ENCODE assay signal across 11 cellular contexts in the genomic region with DNA sequence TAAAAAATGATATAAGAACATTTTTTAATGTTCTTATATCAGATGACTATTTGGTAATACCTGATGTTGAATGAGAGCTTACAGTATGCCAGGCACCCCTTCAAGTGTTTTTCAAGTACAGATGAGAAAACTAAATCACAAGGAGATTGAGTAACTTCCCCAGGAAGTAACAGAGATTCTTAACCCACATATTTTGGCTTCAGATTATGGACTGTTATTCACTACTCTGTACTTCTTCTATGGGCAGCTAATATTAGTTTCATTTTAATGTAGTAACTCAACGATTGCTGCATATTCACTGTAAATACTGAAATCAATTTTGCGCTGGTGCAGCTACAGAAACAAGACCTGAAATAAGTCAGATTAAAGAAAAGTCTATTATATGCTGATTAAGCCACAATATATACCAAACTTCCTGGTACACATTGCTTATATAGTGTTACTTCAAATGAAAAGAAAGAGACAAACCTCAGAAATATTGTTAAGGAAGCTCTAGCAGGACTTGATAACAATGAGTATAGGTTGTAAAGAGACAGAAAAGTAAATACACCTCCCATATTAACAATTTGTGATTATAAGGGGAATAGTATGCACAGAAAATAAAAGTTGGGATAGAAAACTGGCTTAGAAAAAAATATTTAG. TPM values are rescaled to one million over a fixed set of nuclear protein-coding genes. Genes with fewer than 3 reads are reported as not detected.
DNase-seq lines count a peak whose midpoint lies in the region; ATAC-seq, FAIRE-seq and TF ChIP-seq lines count a peak whose summit lies in the region.
"Had no signal": no experiment of that assay in that cellular context is flagged by ENCODE, and none has a peak within 500 bp of the region (broad histone marks: within the 10 kb centered on the region; RNA-seq: fewer than 3 reads in every experiment).

No MANE protein-coding gene starts in this region.

- H3K4me1 Mint-ChIP-seq in CD14-positive monocyte: peaks cover 52% of the 10 kb centered on the region

- intact Hi-C loops in CD14-positive monocyte (cut with micrococcal nuclease): loop anchor here in 1 of 2 donors (10.0 kb wide), 1 partner anchor 46 kb away; no protein-coding TSS in a partner anchor

- FAIRE-seq in bronchial epithelial cell (lab: Jason Lieb, UNC): no peak

- DNase-seq in CD14-positive monocyte (ENCODE audit: low spot score): no peak
- peak; percentile 25 for DNase-seq in M059J (ENCODE audit: low read depth)
- DNase-seq in bronchial epithelial cell (ENCODE audit: low read depth): peak; percentile 34
- DNase-seq in lung (ENCODE audit: low spot score): no peak
- no peak for DNase-seq in foreskin keratinocyte
- DNase-seq in NCI-H1436 (lab: John Stamatoyannopoulos, UW): no peak
- no peak for DNase-seq in tibial nerve (ENCODE audit: low spot score in 2 of 2)
- DNase-seq in SJCRH30: no peak
- DNase-seq: foreskin melanocyte; stimulated activated CD4-positive, alpha-beta T cell treated with anti-CD3 and anti-CD28 coated beads, Interleukin-4, amount 100 ng/mL, for 1 hour had no signal

- peak; percentile 70 for ATAC-seq in lung (ENCODE audit: insufficient read depth, low FRiP score)
- no peak for ATAC-seq in foreskin keratinocyte
- ATAC-seq: Panc1 had no signal

- H3K9me3 ChIP-seq in lung (ENCODE audit: control insufficient read depth in 2 of 2, insufficient read depth in 1 of 2, low read length in 1 of 2) (peaks cover 0 to 3% of the 10 kb centered on the region in 2 donors), tibial nerve (peaks cover 0 to 9% (median 0%) of the 10 kb centered on the region in 4 donors), SJCRH30 (replicated peaks) (no peaks in the 10 kb centered on the region)

- peaks cover 0 to 2% (median 0%) of the 10 kb centered on the region in 3 donors for H3K27me3 Mint-ChIP-seq in CD14-positive monocyte (ENCODE audit: low read depth in 3 of 3)

- TF ChIP-seq EP300 in tibial nerve (IDR thresholded peaks at IDR 0.05): peak in 1 of 2 donors; percentile 45

- peaks cover 11 to 16% of the 10 kb centered on the region in 2 donors for H3K36me3 Mint-ChIP-seq in CD14-positive monocyte

- H3K4me3 Mint-ChIP-seq in CD14-positive monocyte: peak overlapping the region; percentile 56 to 80

- H3K27ac Mint-ChIP-seq in CD14-positive monocyte: peak overlapping the region; percentile 87 to 95 (median 91)

- no peak for TF ChIP-seq POLR2A in tibial nerve (IDR thresholded peaks at IDR 0.05)

- no peak overlapping the region for H3K4me3 ChIP-seq in bronchial epithelial cell (ENCODE audit: low read depth, low read length)
- no peak overlapping the region for H3K4me3 ChIP-seq in lung
- H3K4me3 ChIP-seq in tibial nerve: peak overlapping the region in 1 of 4 donors; percentile 12
- no peak overlapping the region for H3K4me3 ChIP-seq in SJCRH30

- no peak for TF ChIP-seq CTCF in CD14-positive monocyte (IDR thresholded peaks at IDR 0.05)
- no peak for TF ChIP-seq CTCF in bronchial epithelial cell (IDR thresholded peaks at IDR 0.05; ENCODE audit: insufficient read depth, low read length, severe bottlenecking)
- no peak for TF ChIP-seq CTCF in lung (IDR thresholded peaks at IDR 0.05; ENCODE audit: control extremely low read depth, extremely low read depth)
- no peak for TF ChIP-seq CTCF in foreskin keratinocyte (conservative IDR thresholded peaks at IDR 0.05)
- TF ChIP-seq CTCF in tibial nerve (IDR thresholded peaks at IDR 0.05): no peak

- H3K27me3 ChIP-seq in bronchial epithelial cell (ENCODE audit: control insufficient read depth, insufficient read depth, low read length) (no peaks in the 10 kb centered on the region), lung (ENCODE audit: control insufficient read depth, insufficient read depth) (no peaks in the 10 kb centered on the region), foreskin keratinocyte (no peaks in the 10 kb centered on the region), tibial nerve (no peaks in the 10 kb centered on the region), SJCRH30 (no peaks in the 10 kb centered on the region)

- H3K36me3 ChIP-seq in bronchial epithelial cell (ENCODE audit: control insufficient read depth, insufficient read depth, low read length): no peaks in the 10 kb centered on the region
- H3K36me3 ChIP-seq in lung (ENCODE audit: control insufficient read depth in 2 of 2, insufficient read depth in 2 of 2, low read length in 2 of 2): no peaks in the 10 kb centered on the region
- peaks cover 0 to 5% (median 0%) of the 10 kb centered on the region in 3 donors for H3K36me3 ChIP-seq in tibial nerve
- no peaks in the 10 kb centered on the region for H3K36me3 ChIP-seq in SJCRH30

- H3K9me3 Mint-ChIP-seq in CD14-positive monocyte: peaks cover 2 to 10% (median 8%) of the 10 kb centered on the region in 7 donors

- H3K27ac ChIP-seq in lung (ENCODE audit: low read depth in 1 of 2, low read length in 1 of 2) (no peak overlapping the region), foreskin keratinocyte (no peak overlapping the region), tibial nerve (peak overlapping the region in 1 of 4 donors; percentile 34), SJCRH30 (no peak overlapping the region)

- WGBS in lung, 2 donors: 21 to 22% methylated on average over 2 of the region's 2 CpGs
- WGBS in tibial nerve, 2 donors: 65 to 70% methylated on average over 2 of the region's 2 CpGs

- peaks cover 0 to 5% of the 10 kb centered on the region in 2 donors for H3K4me1 ChIP-seq in lung (ENCODE audit: control insufficient read depth in 2 of 2, insufficient read depth in 2 of 2, low read length in 2 of 2)
- H3K4me1 ChIP-seq in foreskin keratinocyte: no peaks in the 10 kb centered on the region
- peaks cover 0 to 54% (median 9%) of the 10 kb centered on the region in 4 donors for H3K4me1 ChIP-seq in tibial nerve
- no peaks in the 10 kb centered on the region for H3K4me1 ChIP-seq in SJCRH30

RNA-seq across cellular contexts. Expression of gene DPYD, which starts 19.7 kb away (rescaled TPM):
- polyA plus RNA-seq in CD14-positive monocyte (100 to 1,000 TPM; 144 to 171 TPM), lung (10 to 100 TPM; 17.7 to 51.0 TPM), foreskin keratinocyte (0.71 and 0.94 TPM in 2 replicates)
- total RNA-seq in M059J (2014; rRNA removed; shearing (Covaris generic)): 37.9 and 51.8 TPM in 2 replicates
- total RNA-seq in bronchial epithelial cell (1.6 and 2.7 TPM in 2 replicates), lung (10 to 100 TPM; 97.8 to 99.3 TPM), foreskin keratinocyte (2.8 and 3.0 TPM in 2 replicates), tibial nerve (10 to 100 TPM; 35.7 to 65.4 (median 43.7) TPM)
- total RNA-seq in SJCRH30 (2014; rRNA removed; shearing (Covaris generic)): 8.1 and 9.7 TPM in 2 replicates

Comparison
In these comparisons a context has a peak if more than half of its experiments do, and no peak if none do; other contexts are left out.
1. DNase-seq: peak in M059J (single experiment) and bronchial epithelial cell (single experiment); none in CD14-positive monocyte (single experiment), lung (single experiment), foreskin keratinocyte (0 of 2), NCI-H1436 (single experiment), tibial nerve (0 of 2) and SJCRH30 (0 of 2).